10 cellular contexts compared by ENCODE assay signal in the genomic region with DNA sequence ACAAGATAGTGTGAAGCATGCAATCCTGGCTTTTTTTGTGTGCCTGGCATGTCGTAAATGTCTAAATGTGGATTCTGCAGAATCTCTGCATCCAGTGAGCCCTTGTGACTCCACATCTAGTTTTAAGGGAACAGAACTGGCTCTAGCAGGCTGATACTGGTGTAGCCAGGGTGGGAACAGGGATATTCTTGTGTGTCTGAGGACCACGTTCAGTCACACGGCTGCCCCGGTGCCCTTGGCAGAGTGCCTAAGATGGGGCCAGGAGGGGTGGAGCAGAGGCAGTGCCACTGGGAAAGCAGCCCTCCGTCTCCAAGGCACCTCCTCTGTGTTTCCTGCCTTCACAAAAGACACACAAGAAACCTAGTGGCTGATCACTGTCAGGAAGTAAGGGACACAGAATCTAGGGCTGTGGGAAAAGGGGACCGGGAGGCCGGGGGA.
A peak's percentile ranks its signal among the peaks of the same experiment; 100 is the strongest.
DNase-seq lines count a peak whose midpoint lies in the region; ATAC-seq, FAIRE-seq and TF ChIP-seq lines count a peak whose summit lies in the region.
"Had no signal": no experiment of that assay in that cellular context is flagged by ENCODE, and none has a peak within 500 bp of the region (broad histone marks: within the 10 kb centered on the region; RNA-seq: fewer than 3 reads in every experiment).

No MANE protein-coding gene starts in this region.

- no peaks in the 10 kb centered on the region for H3K9me3 ChIP-seq in right lobe of liver

- DNase-seq in NCI-H345 (lab: John Stamatoyannopoulos, UW) (peak; percentile 4), NCI-H345 treated with DMSO at 0.1 percent for 48 hours (lab: John Stamatoyannopoulos, UW; ENCODE audit: unreplicated experiment) (no peak), caudate nucleus (lab: John Stamatoyannopoulos, UW) (peak in 6 of 61 donors; percentile 8 to 54 (median 16)), right lobe of liver (no peak), ureter (ENCODE audit: low spot score) (peak; percentile 62), GDM1 (lab: John Stamatoyannopoulos, UW) (no peak), medulla oblongata (ENCODE audit: extremely low spot score) (no peak), H54 (ENCODE audit: insufficient read length, low spot score) (no peak)
- DNase-seq: activated naive CD4-positive, alpha-beta T cell treated with anti-CD3 and anti-CD28 coated beads for 36 hours; hippocampal formation had no signal

- intact Hi-C loops in right lobe of liver (cut with DNase I), result no loop called here

- peak in 3 of 4 donors; percentile 10 to 28 (median 21) for ATAC-seq in right lobe of liver

- no peaks in the 10 kb centered on the region for H3K27me3 ChIP-seq in right lobe of liver

- no peaks in the 10 kb centered on the region for H3K4me1 ChIP-seq in right lobe of liver

- H3K4me3 ChIP-seq in right lobe of liver, result no peak overlapping the region

- no peak for TF ChIP-seq CTCF in right lobe of liver (IDR thresholded peaks at IDR 0.05)

- 24% methylated on average over 5 of the region's 7 CpGs for WGBS in right lobe of liver (ENCODE audit: insufficient coverage, low coverage, low lambda C conversion rate, missing lambda C conversion rate)

- H3K27ac ChIP-seq in caudate nucleus (ENCODE audit: low read depth, low read length), result peak overlapping the region; percentile 67
- H3K27ac ChIP-seq in right lobe of liver, result no peak overlapping the region

- FAIRE-seq in H54 (lab: Jason Lieb, UNC), result no peak

- H3K36me3 ChIP-seq in right lobe of liver, result no peaks in the 10 kb centered on the region

- TF ChIP-seq POLR2A in right lobe of liver (IDR thresholded peaks at IDR 0.05) (no peak), H54 (IDR thresholded peaks at IDR 0.05; ENCODE audit: low read depth, low read length) (no peak)

Comparison
In these comparisons a context has a peak if more than half of its experiments do, and no peak if none do; other contexts are left out.
1. DNase-seq: peak in NCI-H345 (single experiment) and ureter (single experiment); none in NCI-H345 treated with DMSO at 0.1 percent for 48 hours (single experiment), right lobe of liver (0 of 3), GDM1 (single experiment), medulla oblongata (single experiment) and H54 (single experiment).